In genomic region chr5:78908173-78908901, GRCh38 we compare ENCODE assay signal across 8 cellular contexts.
A peak's percentile ranks its signal among the peaks of the same experiment; 100 is the strongest.
DNase-seq lines count a peak whose midpoint lies in the region; ATAC-seq, FAIRE-seq and TF ChIP-seq lines count a peak whose summit lies in the region.

No MANE protein-coding gene starts in this region.

- WGBS in small intestine, 3 donors = 10 to 21% (median 16%) methylated on average over 10 of the region's 10 CpGs

- H3K4me3 Mint-ChIP-seq in WTC11 = peak overlapping the region; percentile 41

- no peak for TF ChIP-seq CTCF in WTC11 (IDR thresholded peaks at IDR 0.05)

- H3K27me3 ChIP-seq in small intestine (ENCODE audit: control insufficient read depth in 2 of 2, insufficient read depth in 2 of 2, low read length in 2 of 2) = no peaks in the 10 kb centered on the region

- ATAC-seq in WTC11 = peak; percentile 97
- ATAC-seq in HG02798 (IDR thresholded peaks at IDR 0.05; ENCODE audit: poor library complexity, unreplicated experiment) = no peak
- no peak for ATAC-seq in GM21526 (IDR thresholded peaks at IDR 0.05; ENCODE audit: low FRiP score, unreplicated experiment)

- no peak overlapping the region for H3K4me3 ChIP-seq in small intestine (ENCODE audit: low read depth in 1 of 2, low read length in 2 of 2)

- peaks cover 37% of the 10 kb centered on the region for H3K4me1 Mint-ChIP-seq in WTC11

- peaks cover 0 to 16% of the 10 kb centered on the region in 2 donors for H3K4me1 ChIP-seq in small intestine (ENCODE audit: control insufficient read depth in 2 of 2, insufficient read depth in 1 of 2, low read depth in 1 of 2, low read length in 1 of 2)

- peak; percentile 56 for DNase-seq in AG08396 (ENCODE audit: low spot score)
- DNase-seq in MV-4-11 (lab: John Stamatoyannopoulos, UW) = peak; percentile 78
- peak; percentile 38 for DNase-seq in WTC11 (ENCODE audit: low spot score)
- DNase-seq in hepatic stellate cell (ENCODE audit: low spot score) = peak; percentile 42
- DNase-seq in small intestine = peak; percentile 45
- no peak for DNase-seq in HTR-8/SVneo (ENCODE audit: insufficient read length, low spot score)

- H3K36me3 ChIP-seq in small intestine (ENCODE audit: control insufficient read depth in 2 of 2, insufficient read depth in 2 of 2, low read length in 2 of 2) = no peaks in the 10 kb centered on the region

- H3K36me3 Mint-ChIP-seq in WTC11 = no peaks in the 10 kb centered on the region

- H3K27me3 Mint-ChIP-seq in WTC11 (ENCODE audit: low read depth) = no peaks in the 10 kb centered on the region

- H3K9me3 Mint-ChIP-seq in WTC11 = no peaks in the 10 kb centered on the region

- H3K9me3 ChIP-seq in small intestine (ENCODE audit: control insufficient read depth, low read depth) = no peaks in the 10 kb centered on the region

- POLR2A ChIA-PET in WTC11 (lab: Charles Lee) = no interaction called here

- FAIRE-seq in small intestine (lab: Jason Lieb, UNC) (no peak), HTR-8/SVneo (lab: Jason Lieb, UNC) (no peak)

- CTCF ChIA-PET in WTC11 (lab: Charles Lee) = interaction anchor here (2.6 kb wide), 1 partner anchor 9 kb away, joined by 14 read pairs; no protein-coding TSS in a partner anchor

- peak overlapping the region; percentile 93 for H3K27ac Mint-ChIP-seq in WTC11

- peak overlapping the region in 1 of 2 donors; percentile 71 for H3K27ac ChIP-seq in small intestine (ENCODE audit: low read depth in 1 of 2, low read length in 1 of 2)

TF ChIP-seq in WTC11, 78 proteins besides CTCF, POLR2A, EP300 and RAD21:
- no peak for TF ChIP-seq E2F5 (CRISPR knock-in tag; IDR thresholded peaks at IDR 0.05)
- no peak for TF ChIP-seq ZNF512 (CRISPR knock-in tag; IDR thresholded peaks at IDR 0.05; ENCODE audit: borderline replicate concordance)
- no peak for TF ChIP-seq GABPB1 (CRISPR knock-in tag; IDR thresholded peaks at IDR 0.05)
- TF ChIP-seq NFYB (CRISPR knock-in tag; conservative IDR thresholded peaks at IDR 0.05; ENCODE audit: low read depth) = 0 out of 2 replicates have a peak, but pooled peaks have one; percentile 22
- peak; percentile 80 for TF ChIP-seq FOXK1 (CRISPR knock-in tag; IDR thresholded peaks at IDR 0.05)
- no peak for TF ChIP-seq IRF2 (CRISPR knock-in tag; IDR thresholded peaks at IDR 0.05; ENCODE audit: borderline replicate concordance, low read depth)
- TF ChIP-seq NR1H2 (CRISPR knock-in tag; IDR thresholded peaks at IDR 0.05) = no peak
- no peak for TF ChIP-seq ZSCAN18 (CRISPR knock-in tag; IDR thresholded peaks at IDR 0.05)
